ENCODE assay signal across 1 cellular context in the genomic region with DNA sequence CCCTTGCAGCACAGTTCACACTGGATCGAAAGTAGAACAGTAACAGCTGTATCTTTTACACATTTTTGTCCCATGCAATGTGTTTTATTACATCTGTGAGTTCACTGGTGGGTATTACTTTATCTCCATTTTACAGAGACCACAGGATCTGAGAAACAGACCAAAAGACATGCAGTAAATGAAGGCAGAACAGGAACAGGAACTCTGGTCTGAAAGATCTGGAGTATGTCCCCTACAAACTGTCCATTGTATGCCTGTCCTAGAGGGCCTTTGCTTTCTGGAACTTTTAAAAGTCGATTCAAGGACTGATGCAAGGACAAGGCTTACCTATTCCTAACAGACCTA.
TF ChIP-seq lines count a peak whose summit lies in the region.

No MANE protein-coding gene starts in this region.

TF ChIP-seq in HepG2, 621 proteins besides CTCF, POLR2A, EP300 and RAD21:
- TF ChIP-seq, protein P1, sequence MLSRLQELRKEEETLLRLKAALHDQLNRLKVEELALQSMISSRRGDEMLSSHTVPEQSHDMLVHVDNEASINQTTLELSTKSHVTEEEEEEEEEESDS (CRISPR knock-in tag; IDR thresholded peaks at IDR 0.05; ENCODE audit: borderline replicate concordance): 0 out of 2 replicates have a peak, but pooled peaks have one; percentile 39
- TF ChIP-seq REPIN1 (CRISPR knock-in tag; IDR thresholded peaks at IDR 0.05; ENCODE audit: borderline replicate concordance, low read depth) (0 out of 2 replicates have a peak, but pooled peaks have one; percentile 8), ARNT2 (CRISPR knock-in tag; IDR thresholded peaks at IDR 0.05; ENCODE audit: low read depth) (no peak), SPEN (CRISPR knock-in tag; IDR thresholded peaks at IDR 0.05; ENCODE audit: low read depth) (0 out of 2 replicates have a peak, but pooled peaks have one; percentile 10), KAT8 (CRISPR knock-in tag; IDR thresholded peaks at IDR 0.05) (0 out of 2 replicates have a peak, but pooled peaks have one; percentile 2)
- TF ChIP-seq, protein P2, sequence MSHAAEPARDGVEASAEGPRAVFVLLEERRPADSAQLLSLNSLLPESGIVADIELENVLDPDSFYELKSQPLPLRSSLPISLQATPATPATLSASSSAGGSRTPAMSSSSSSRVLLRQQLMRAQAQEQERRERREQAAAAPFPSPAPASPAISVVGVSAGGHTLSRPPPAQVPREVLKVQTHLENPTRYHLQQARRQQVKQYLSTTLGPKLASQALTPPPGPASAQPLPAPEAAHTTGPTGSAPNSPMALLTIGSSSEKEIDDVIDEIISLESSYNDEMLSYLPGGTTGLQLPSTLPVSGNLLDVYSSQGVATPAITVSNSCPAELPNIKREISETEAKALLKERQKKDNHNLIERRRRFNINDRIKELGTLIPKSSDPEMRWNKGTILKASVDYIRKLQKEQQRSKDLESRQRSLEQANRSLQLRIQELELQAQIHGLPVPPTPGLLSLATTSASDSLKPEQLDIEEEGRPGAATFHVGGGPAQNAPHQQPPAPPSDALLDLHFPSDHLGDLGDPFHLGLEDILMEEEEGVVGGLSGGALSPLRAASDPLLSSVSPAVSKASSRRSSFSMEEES (CRISPR knock-in tag; IDR thresholded peaks at IDR 0.05): 0 out of 2 replicates have a peak, but pooled peaks have one; percentile 1
